Comparison of ENCODE assay signal across 26 cellular contexts in genomic region chr20:50405915-50406609, GRCh38.
A peak's percentile ranks its signal among the peaks of the same experiment; 100 is the strongest.
DNase-seq lines count a peak whose midpoint lies in the region; ATAC-seq, FAIRE-seq and TF ChIP-seq lines count a peak whose summit lies in the region.
"Had no signal": no experiment of that assay in that cellular context is flagged by ENCODE, and none has a peak within 500 bp of the region (broad histone marks: within the 10 kb centered on the region; RNA-seq: fewer than 3 reads in every experiment).

No MANE protein-coding gene starts in this region.

- H3K4me2 ChIP-seq in A549, result no peak overlapping the region
- H3K4me2 ChIP-seq: BLaER1, GM23338 had no signal

- H3K27ac Mint-ChIP-seq in stimulated activated memory B cell treated with anti-CD40 and anti-IgM and Interleukin-4, amounts not matched to agents 10 μg/mL and 1 μg/mL and 100 μg/mL, for 72 hours, result no peak overlapping the region
- H3K27ac Mint-ChIP-seq: CD4-positive, alpha-beta memory T cell; GM23338; H9; HFFc6; IgD-negative memory B cell had no signal

- 88% methylated on average over 6 of the region's 6 CpGs for WGBS in A549 (ENCODE audit: missing lambda C conversion rate)
- WGBS in adrenal gland, 4 donors, result 63 to 67% (median 64%) methylated on average over 6 of the region's 6 CpGs
- 95% methylated on average over 5 of the region's 6 CpGs for WGBS in right lobe of liver (ENCODE audit: insufficient coverage, low coverage, low lambda C conversion rate, missing lambda C conversion rate)

- POLR2A ChIA-PET in A549 (lab: Yijun Ruan, JAX), result no interaction called here

- TF ChIP-seq CTCF in A549 (IDR thresholded peaks at IDR 0.05) (no peak), adrenal gland (IDR thresholded peaks at IDR 0.05) (no peak), right lobe of liver (IDR thresholded peaks at IDR 0.05) (no peak), tibial artery (IDR thresholded peaks at IDR 0.05) (no peak)

- H3K4me3 ChIP-seq in A549, result no peak overlapping the region
- H3K4me3 ChIP-seq in adrenal gland, result no peak overlapping the region
- no peak overlapping the region for H3K4me3 ChIP-seq in right lobe of liver
- H3K4me3 ChIP-seq in tibial artery, result no peak overlapping the region
- H3K4me3 ChIP-seq: BLaER1, GM23338 had no signal

- H3K4me1 ChIP-seq in A549, result peaks cover 15% of the 10 kb centered on the region
- H3K4me1 ChIP-seq in adrenal gland (replicated peaks in 1 of 2), result peaks cover 36 to 40% of the 10 kb centered on the region in 2 donors
- H3K4me1 ChIP-seq in right lobe of liver, result peaks cover 0 to 78% (median 32%) of the 10 kb centered on the region in 4 donors
- H3K4me1 ChIP-seq in tibial artery, result peaks cover 0 to 83% (median 40%) of the 10 kb centered on the region in 4 donors

- no peak for TF ChIP-seq POLR2A in A549 (IDR thresholded peaks at IDR 0.05; ENCODE audit: low read length)
- no peak for TF ChIP-seq POLR2A in adrenal gland (IDR thresholded peaks at IDR 0.05)
- no peak for TF ChIP-seq POLR2A in right lobe of liver (IDR thresholded peaks at IDR 0.05)

- H3K4me1 Mint-ChIP-seq in stimulated activated memory B cell treated with anti-CD40 and anti-IgM and Interleukin-4, amounts not matched to agents 10 μg/mL and 1 μg/mL and 100 μg/mL, for 72 hours, result no peaks in the 10 kb centered on the region
- H3K4me1 Mint-ChIP-seq: CD4-positive, alpha-beta memory T cell; GM23338; H9 had no signal

- H3K4me3 Mint-ChIP-seq in stimulated activated memory B cell treated with anti-CD40 and anti-IgM and Interleukin-4, amounts not matched to agents 10 μg/mL and 1 μg/mL and 100 μg/mL, for 72 hours, result no peak overlapping the region
- H3K4me3 Mint-ChIP-seq: CD4-positive, alpha-beta memory T cell; GM23338; H9; HFFc6; IgD-negative memory B cell had no signal

- H3K36me3 Mint-ChIP-seq in stimulated activated memory B cell treated with anti-CD40 and anti-IgM and Interleukin-4, amounts not matched to agents 10 μg/mL and 1 μg/mL and 100 μg/mL, for 72 hours, result no peaks in the 10 kb centered on the region
- H3K36me3 Mint-ChIP-seq: CD4-positive, alpha-beta memory T cell; IgD-negative memory B cell had no signal

- CTCF ChIA-PET in A549 (lab: Yijun Ruan, JAX), result no interaction called here

- H3K27me3 Mint-ChIP-seq in stimulated activated memory B cell treated with anti-CD40 and anti-IgM and Interleukin-4, amounts not matched to agents 10 μg/mL and 1 μg/mL and 100 μg/mL, for 72 hours, result peaks cover 36% of the 10 kb centered on the region

- H3K27ac ChIP-seq in A549, result peak overlapping the region; percentile 41 to 67; a peak in 3 of 6 replicates
- H3K27ac ChIP-seq in adrenal gland, result peak overlapping the region; percentile 37 to 94 (median 87)
- peak overlapping the region; percentile 79 to 95 (median 93) for H3K27ac ChIP-seq in right lobe of liver
- peak overlapping the region; percentile 87 to 96 for H3K27ac ChIP-seq in tibial artery
- H3K27ac ChIP-seq: BLaER1 had no signal

- DNase-seq in A549 (ENCODE audit: low read depth in 1 of 2, low spot score in 1 of 2) (no peak), adrenal gland (no peak), right lobe of liver (no peak), tibial artery (no peak)
- DNase-seq in stimulated activated naive CD4-positive, alpha-beta T cell treated with Interleukin-2 at 50 U/mL for 16 hours (lab: John Stamatoyannopoulos, UW), result no peak
- DNase-seq: CD4-positive, alpha-beta memory T cell; COR-L47; DMS53; H9; HFFc6; NCI-H1092; NCI-H1417 treated with DMSO at 0.1 percent for 48 hours; NCI-H1694 treated with DMSO at 0.1 percent for 48 hours; NCI-H2081 treated with DMSO at 0.1 percent for 48 hours; NCI-H2171; NCI-H226; NCI-H510A; NCI-H69; RPMI8226; SHP77 had no signal

- no peak for FAIRE-seq in A549 (lab: Jason Lieb, UNC)
- FAIRE-seq: GM18507 had no signal

- TF ChIP-seq EP300 in A549 (IDR thresholded peaks at IDR 0.05), result no peak

- no peaks in the 10 kb centered on the region for H3K27me3 ChIP-seq in adrenal gland
- no peaks in the 10 kb centered on the region for H3K27me3 ChIP-seq in right lobe of liver
- H3K27me3 ChIP-seq in tibial artery, result no peaks in the 10 kb centered on the region
- H3K27me3 ChIP-seq: BLaER1 had no signal

- H3K9me3 Mint-ChIP-seq in stimulated activated memory B cell treated with anti-CD40 and anti-IgM and Interleukin-4, amounts not matched to agents 10 μg/mL and 1 μg/mL and 100 μg/mL, for 72 hours, result peaks cover 3% of the 10 kb centered on the region
- H3K9me3 Mint-ChIP-seq: HFFc6 had no signal

- H3K9me3 ChIP-seq in A549 (peaks cover 11% of the 10 kb centered on the region), adrenal gland (replicated peaks in 1 of 3) (no peaks in the 10 kb centered on the region), right lobe of liver (no peaks in the 10 kb centered on the region), tibial artery (no peaks in the 10 kb centered on the region)

- ATAC-seq in A549 (no peak), right lobe of liver (no peak), GM21737 (IDR thresholded peaks at IDR 0.05; ENCODE audit: unreplicated experiment) (no peak)
- ATAC-seq in stimulated activated memory B cell treated with anti-CD40 and anti-IgM and Interleukin-4, amounts not matched to agents 10 μg/mL and 1 μg/mL and 100 μg/mL, for 72 hours, result no peak
- ATAC-seq: GM23338 had no signal

- intact Hi-C loops in adrenal gland (cut with DNase I) (loop anchor here in 1 of 2 donors (10.0 kb wide), 1 partner anchor 49 kb away; no protein-coding TSS in a partner anchor), right lobe of liver (cut with DNase I) (no loop called here), tibial artery (cut with DNase I; ENCODE audit: low total_unique reads) (no loop called here)

- H3K36me3 ChIP-seq in adrenal gland (replicated peaks in 1 of 2) (no peaks in the 10 kb centered on the region), right lobe of liver (no peaks in the 10 kb centered on the region), tibial artery (no peaks in the 10 kb centered on the region)
- H3K36me3 ChIP-seq: BLaER1 had no signal

- no peak for TF ChIP-seq RAD21 in A549 (conservative IDR thresholded peaks at IDR 0.05 in 1 of 2, IDR thresholded peaks at IDR 0.05 in 1 of 2)

TF ChIP-seq in A549, 52 proteins besides CTCF, POLR2A, EP300 and RAD21:
- TF ChIP-seq RNF2 (IDR thresholded peaks at IDR 0.05; ENCODE audit: borderline replicate concordance, low read depth) (no peak), CBX2 (IDR thresholded peaks at IDR 0.05; ENCODE audit: borderline replicate concordance, low read depth) (no peak), JUN (IDR thresholded peaks at IDR 0.05) (no peak), ZNF302 (CRISPR knock-in tag; IDR thresholded peaks at IDR 0.05) (no peak), MAX (IDR thresholded peaks at IDR 0.05) (no peak), ELK1 (IDR thresholded peaks at IDR 0.05; ENCODE audit: low read depth, low read length) (no peak), ZC3H11A (IDR thresholded peaks at IDR 0.05) (no peak), CHD4 (IDR thresholded peaks at IDR 0.05; ENCODE audit: borderline replicate concordance) (no peak), ATOH8 (CRISPR knock-in tag; IDR thresholded peaks at IDR 0.05; ENCODE audit: low read depth) (no peak), PHF8 (IDR thresholded peaks at IDR 0.05; ENCODE audit: borderline replicate concordance, low read depth) (no peak), NFE2L2 (conservative IDR thresholded peaks at IDR 0.05; ENCODE audit: low read length) (no peak), FOSL2 (IDR thresholded peaks at IDR 0.05) (no peak), FOSL2 (CRISPR knock-in tag; IDR thresholded peaks at IDR 0.05) (no peak), TFCP2L1 (CRISPR knock-in tag; IDR thresholded peaks at IDR 0.05) (no peak)
TF ChIP-seq in A549: peak in this region for 0.
